Comparison of ENCODE assay signal across 8 cellular contexts in the genomic region with DNA sequence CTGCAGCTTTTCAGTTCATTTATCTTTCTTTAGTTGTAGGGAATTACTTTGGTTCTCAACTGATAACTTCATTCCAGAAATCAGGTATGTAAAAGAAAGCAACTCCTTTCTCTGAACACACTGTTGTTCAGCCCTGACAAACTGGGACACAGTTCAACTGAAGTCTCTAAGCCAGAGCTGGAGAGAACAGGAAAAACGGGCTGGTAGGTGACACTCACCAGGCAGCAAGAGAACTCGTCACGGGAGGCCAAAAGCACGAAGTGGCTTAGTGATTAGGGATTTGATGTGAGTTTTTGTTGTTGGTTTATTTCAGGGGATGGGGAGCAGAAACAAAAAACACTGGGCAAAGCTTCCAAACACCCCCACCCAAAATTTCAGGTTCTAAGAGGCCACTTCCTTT. TPM values are rescaled to one million over a fixed set of nuclear protein-coding genes. Genes with fewer than 3 reads are reported as not detected.
DNase-seq lines count a peak whose midpoint lies in the region; ATAC-seq, FAIRE-seq and TF ChIP-seq lines count a peak whose summit lies in the region.

No MANE protein-coding gene starts in this region.

- H3K4me1 ChIP-seq in cardiac muscle cell (ENCODE audit: low read depth): peaks cover 56% of the 10 kb centered on the region
- peaks cover 65 to 69% of the 10 kb centered on the region in 2 experiments for H3K4me1 ChIP-seq in K562 (replicated peaks in 1 of 2; ENCODE audit: control insufficient read depth in 2 of 2, insufficient read depth in 2 of 2, low read length in 2 of 2)
- H3K4me1 ChIP-seq in mucosa of rectum (ENCODE audit: control insufficient read depth in 2 of 2, insufficient read depth in 2 of 2, low read length in 2 of 2): peaks cover 80 to 85% of the 10 kb centered on the region in 2 donors

- intact Hi-C loops in Right ventricle myocardium inferior (cut with DNase I) (no loop called here), K562 (cut with micrococcal nuclease) (loop anchor here (1.0 kb wide), 1 partner anchor 35 kb away; no protein-coding TSS in a partner anchor)

- H3K4me3 Mint-ChIP-seq in type B pancreatic cell: peak overlapping the region; percentile 86

- 63% methylated on average over 4 of the region's 4 CpGs for whole genome bisulfite sequencing in K562 (ENCODE audit: insufficient coverage, low coverage, missing lambda C conversion rate)

- H3K27ac ChIP-seq in cardiac muscle cell (peak overlapping the region; percentile 100), K562 (ENCODE audit: extremely low read depth, low read depth, low read length) (peak overlapping the region; percentile 91), mucosa of rectum (ENCODE audit: low read depth in 2 of 2, low read length in 2 of 2) (peak overlapping the region; percentile 90 to 95)

- H4K20me1 ChIP-seq in K562 (replicated peaks; ENCODE audit: control insufficient read depth, insufficient read depth, low read length): no peaks in the 10 kb centered on the region

- DNase-seq in cardiac muscle cell (ENCODE audit: low read depth in 1 of 2, low spot score in 1 of 2) (no peak), Right ventricle myocardium inferior (ENCODE audit: missing footprints) (no peak), K562 (ENCODE audit: extremely low read depth in 1 of 4, low spot score in 3 of 4) (no peak), type B pancreatic cell (ENCODE audit: extremely low spot score, unreplicated experiment) (no peak), AG08395 (ENCODE audit: low spot score) (no peak)

- H3K9me3 Mint-ChIP-seq in type B pancreatic cell: no peaks in the 10 kb centered on the region

- FAIRE-seq in K562 (lab: Jason Lieb, UNC): peak; percentile 19

- 0 out of 2 replicates have a peak overlapping the region, but pooled peaks have one; percentile 68 for H3K4me2 ChIP-seq in K562 (ENCODE audit: insufficient read depth, low read length)

- peak overlapping the region in 1 of 2 experiments; percentile 67; a peak in 1 of 4 replicates for H3K9ac ChIP-seq in K562 (ENCODE audit: insufficient read depth in 1 of 2, low read depth in 2 of 2, low read length in 2 of 2)
- H3K9ac ChIP-seq in mucosa of rectum (ENCODE audit: low read depth in 1 of 2, low read length in 2 of 2): no peak overlapping the region

- H3K27me3 Mint-ChIP-seq in type B pancreatic cell: no peaks in the 10 kb centered on the region

- in situ Hi-C loops in K562 (cut with MboI): no loop called here

- CTCF ChIA-PET in K562 (lab: Yijun Ruan, JAX; ENCODE audit: low intra/inter-chr PET ratio): no interaction called here

- POLR2A ChIA-PET in K562 (lab: Yijun Ruan, JAX): interaction anchor here (0.7 to 2.0 kb wide), 5 partner anchors 10 to 1276 kb away, joined by 3 to 5 read pairs (median 4); no protein-coding TSS in a partner anchor

- no peaks in the 10 kb centered on the region for H3K9me1 ChIP-seq in K562 (ENCODE audit: control insufficient read depth, insufficient read depth, low read length)

- H3K4me1 Mint-ChIP-seq in type B pancreatic cell (ENCODE audit: unreplicated experiment): peaks cover 80% of the 10 kb centered on the region

- H3K4me3 ChIP-seq in cardiac muscle cell (no peak overlapping the region), K562 (no peak overlapping the region), mucosa of rectum (ENCODE audit: low read length in 2 of 2) (no peak overlapping the region)

- H3K36me3 ChIP-seq in cardiac muscle cell: peaks cover 25% of the 10 kb centered on the region
- H3K36me3 ChIP-seq in K562 (ENCODE audit: control insufficient read depth, insufficient read depth, low read length): peaks cover 66% of the 10 kb centered on the region
- peaks cover 67 to 83% of the 10 kb centered on the region in 2 donors for H3K36me3 ChIP-seq in mucosa of rectum (ENCODE audit: control insufficient read depth in 2 of 2, insufficient read depth in 2 of 2, low read length in 2 of 2)

- no peak for TF ChIP-seq EP300 in K562 (IDR thresholded peaks at IDR 0.05; ENCODE audit: low read length)

- no TSS peak for BruUV-seq in K562 (replicated peaks; lab: Mats Ljungman, UMichigan)

- H2AFZ ChIP-seq in K562 (ENCODE audit: low read depth, low read length): no peak overlapping the region

- H3K9me3 ChIP-seq in cardiac muscle cell (ENCODE audit: low read depth) (no peaks in the 10 kb centered on the region), K562 (replicated peaks; ENCODE audit: control insufficient read depth, insufficient read depth, low read depth, low read length) (no peaks in the 10 kb centered on the region), mucosa of rectum (ENCODE audit: control insufficient read depth in 2 of 2, low read length in 2 of 2) (no peaks in the 10 kb centered on the region)

- TF ChIP-seq POLR2A in K562 (conservative IDR thresholded peaks at IDR 0.05): no peak

- TF ChIP-seq RAD21 in K562 (CRISPR knock-in tag; conservative IDR thresholded peaks at IDR 0.05 in 1 of 2, IDR thresholded peaks at IDR 0.05 in 1 of 2): no peak

- H3K27me3 ChIP-seq in cardiac muscle cell (no peaks in the 10 kb centered on the region), K562 (ENCODE audit: control insufficient read depth in 2 of 2, insufficient read depth in 2 of 2, low read length in 2 of 2) (no peaks in the 10 kb centered on the region), mucosa of rectum (ENCODE audit: control insufficient read depth in 2 of 2, insufficient read depth in 2 of 2, low read length in 2 of 2) (no peaks in the 10 kb centered on the region)

- TF ChIP-seq CTCF in cardiac muscle cell (IDR thresholded peaks at IDR 0.05; ENCODE audit: low read depth, low read length): no peak
- no peak for TF ChIP-seq CTCF in K562 (IDR thresholded peaks at IDR 0.05 in 2 of 3, conservative IDR thresholded peaks at IDR 0.05 in 1 of 3; ENCODE audit: insufficient read depth in 2 of 3, low read depth in 1 of 3, low read length in 3 of 3)
- TF ChIP-seq CTCF in type B pancreatic cell (conservative IDR thresholded peaks at IDR 0.05): no peak

- ATAC-seq in Right ventricle myocardium inferior (no peak), K562 (no peak), GM21367 (IDR thresholded peaks at IDR 0.05; ENCODE audit: unreplicated experiment) (no peak), GM21360 (IDR thresholded peaks at IDR 0.05; ENCODE audit: unreplicated experiment) (no peak)

- peak overlapping the region; percentile 100 for H3K27ac Mint-ChIP-seq in type B pancreatic cell

- H3K79me2 ChIP-seq in K562 (ENCODE audit: control insufficient read depth, insufficient read depth, low read length): peaks cover 49% of the 10 kb centered on the region

- peaks cover 37% of the 10 kb centered on the region for H3K36me3 Mint-ChIP-seq in type B pancreatic cell

TF ChIP-seq in K562, 482 proteins besides CTCF, POLR2A, EP300 and RAD21 (continues in another document):
- TF ChIP-seq FOXP4 (CRISPR knock-in tag; IDR thresholded peaks at IDR 0.05; ENCODE audit: borderline replicate concordance) (no peak), STAG1 (CRISPR knock-in tag; IDR thresholded peaks at IDR 0.05; ENCODE audit: borderline replicate concordance) (no peak), ZNF764 (CRISPR knock-in tag; IDR thresholded peaks at IDR 0.05; ENCODE audit: low read depth) (no peak)

RNA-seq across cellular contexts. Expression of gene MYH9, which starts 54.1 kb away (rescaled TPM):
- total RNA-seq in cardiac muscle cell (131 and 174 TPM in 2 replicates), Right ventricle myocardium inferior (180 TPM), K562 (2014; rRNA removed) (60.1 and 60.4 TPM in 2 replicates), K562 (2014; rRNA removed; fragmentation: Illumina TruSeq; extraction: Trizol) (24.6 and 33.6 TPM in 2 replicates), K562 (2015; rRNA removed; fragmentation: Illumina TruSeq; extraction: Trizol) (24.1 and 30.5 TPM in 2 replicates), K562 (2021) (94.6 and 111 TPM in 2 replicates), type B pancreatic cell (ENCODE audit: low replicate concordance) (277 and 364 TPM in 2 replicates)
- polyA plus RNA-seq in cardiac muscle cell (88.7 and 98.0 TPM in 2 replicates), K562 (2011; rRNA removed) (24.1 and 34.2 TPM in 2 replicates), K562 (2014; fragmentation: Illumina TruSeq; extraction: Trizol) (31.3 and 44.5 TPM in 2 replicates), K562 (2014; fragmentation: Nextera tagmentation; extraction: Ambion mirVana) (1 to 10 TPM in 1 of 2 experiments, under 1 TPM in 1; 0.71 to 1.3 TPM), K562 (2014; rRNA removed) (34.2 and 37.4 TPM in 2 replicates)
- 136 and 261 TPM in 2 replicates for total RNA-seq in K562 (2011; cell fraction: chromatin; rRNA removed; ENCODE audit: low replicate concordance)
- total RNA-seq in K562 (2011; cell fraction: nucleolus; rRNA removed): 51.3 and 57.4 TPM in 2 replicates
- 65.9 and 76.0 TPM in 2 replicates for total RNA-seq in K562 (2011; cell fraction: nucleoplasm; rRNA removed)
- 10.2 and 12.5 TPM in 2 replicates for polyA plus RNA-seq in K562 (2011; cell fraction: cytosol; rRNA removed)
- polyA plus RNA-seq in K562 (2011; cell fraction: nucleus; rRNA removed): 32.6 and 34.6 TPM in 2 replicates
- polyA plus RNA-seq in K562 (2012): 54.3 and 92.2 TPM in 2 replicates
- 90.2 and 122 TPM in 2 replicates for polyA minus RNA-seq in K562 (2011; rRNA and poly(A)+ RNA removed)
- 59.8 and 63.1 TPM in 2 replicates for polyA minus RNA-seq in K562 (2011; cell fraction: cytosol; rRNA and poly(A)+ RNA removed)
- polyA minus RNA-seq in K562 (2011; cell fraction: nucleus; rRNA and poly(A)+ RNA removed): 20.6 and 41.5 TPM in 2 replicates
